8 cellular contexts compared by ENCODE assay signal in genomic region chr4:89226665-89227572, GRCh38.
A peak's percentile ranks its signal among the peaks of the same experiment; 100 is the strongest.
DNase-seq lines count a peak whose midpoint lies in the region; ATAC-seq, FAIRE-seq and TF ChIP-seq lines count a peak whose summit lies in the region.

No MANE protein-coding gene starts in this region.

- POLR2A ChIA-PET in A673 (lab: Charles Lee; ENCODE audit: low non-redundant PET) = no interaction called here

- H3K79me2 ChIP-seq in keratinocyte (ENCODE audit: control insufficient read depth, insufficient read depth, low read length) = no peaks in the 10 kb centered on the region

- ATAC-seq in GM18520 (IDR thresholded peaks at IDR 0.05; ENCODE audit: unreplicated experiment) (peak; percentile 70), HG03064 (IDR thresholded peaks at IDR 0.05; ENCODE audit: low read depth, unreplicated experiment) (peak; percentile 86)

- BruUV-seq in A673 (replicated peaks; lab: Mats Ljungman, UMichigan) = no TSS peak

- H3K9ac ChIP-seq in keratinocyte (ENCODE audit: control insufficient read depth, extremely low read depth, insufficient read depth, low read length) = peak overlapping the region; percentile 30

- peak overlapping the region; percentile 94 for H2AFZ ChIP-seq in keratinocyte (ENCODE audit: control insufficient read depth, low read length)

- H4K20me1 ChIP-seq in keratinocyte (ENCODE audit: control insufficient read depth, extremely low read depth, insufficient read depth, low read length) = no peaks in the 10 kb centered on the region

- peak; percentile 97 for FAIRE-seq in keratinocyte (lab: Jason Lieb, UNC)

- H3K36me3 ChIP-seq in A673 (ENCODE audit: insufficient read depth, low read length, poor library complexity, severe bottlenecking) (no peaks in the 10 kb centered on the region), keratinocyte (ENCODE audit: control insufficient read depth in 2 of 2, extremely low read depth in 1 of 2, insufficient read depth in 2 of 2, low read length in 2 of 2) (no peaks in the 10 kb centered on the region)

- DNase-seq in A673 (ENCODE audit: low spot score) (peak; percentile 59), NCI-H2196 (lab: John Stamatoyannopoulos, UW; ENCODE audit: unreplicated experiment) (peak; percentile 73), keratinocyte (ENCODE audit: low read depth, low spot score) (peak; percentile 7)
- peak; percentile 63 for DNase-seq in activated CD4-positive, CD25-positive, alpha-beta regulatory T cell treated with anti-CD3 and anti-CD28 coated beads, Interleukin-2, amount 50 U/mL, for 16 hours (ENCODE audit: low read depth, low spot score)
- DNase-seq in central memory CD4-positive, alpha-beta T cell = peak; percentile 67
- peak; percentile 45 to 54 (median 51) for DNase-seq in stimulated activated CD4-positive, alpha-beta T cell treated with anti-CD3 and anti-CD28 coated beads, Interleukin-1b, Interleukin-23, amount 100 ng/mL, for 24 hours (ENCODE audit: low read depth in 4 of 4, low spot score in 1 of 4)

- H3K27ac ChIP-seq in A673 (ENCODE audit: low read depth, low read length, poor library complexity, severe bottlenecking) (no peak overlapping the region), keratinocyte (ENCODE audit: control insufficient read depth, insufficient read depth, low read length) (peak overlapping the region; percentile 22)

- TF ChIP-seq CTCF in A673 (conservative IDR thresholded peaks at IDR 0.05; ENCODE audit: low read depth, low read length) (peak; percentile 62), keratinocyte (optimal IDR thresholded peaks at IDR 0.05 in 1 of 3, IDR thresholded peaks at IDR 0.05 in 1 of 3, conservative IDR thresholded peaks at IDR 0.05 in 1 of 3; ENCODE audit: extremely low read depth in 1 of 3, insufficient read depth in 2 of 3, low read length in 3 of 3) (peak; percentile 77 to 91 (median 85))

- peak overlapping the region; percentile 70 for H3K4me2 ChIP-seq in keratinocyte (ENCODE audit: control insufficient read depth, extremely low read depth, insufficient read depth, low read depth, low read length)

- CTCF ChIA-PET in A673 (lab: Charles Lee) = interaction anchor here (0.6 to 1.3 kb wide), 2 partner anchors 8 to 642 kb away, joined by 3 to 4 read pairs; no protein-coding TSS in a partner anchor

- H3K4me3 ChIP-seq in A673 (ENCODE audit: low read depth, low read length, poor library complexity, severe bottlenecking) (no peak overlapping the region), keratinocyte (ENCODE audit: control insufficient read depth in 2 of 3, extremely low read depth in 1 of 3, insufficient read depth in 2 of 3, low read depth in 1 of 3, low read length in 3 of 3) (peak overlapping the region in 2 of 3 experiments; percentile 50 to 53)

- H3K9me3 ChIP-seq in A673 (ENCODE audit: low read depth, low read length, poor library complexity, severe bottlenecking) (no peaks in the 10 kb centered on the region), keratinocyte (ENCODE audit: control insufficient read depth, low read depth, low read length) (no peaks in the 10 kb centered on the region)

- intact Hi-C loops in A673 (cut with micrococcal nuclease; ENCODE audit: unreplicated experiment) = loop anchor here (5.0 to 10.0 kb wide), 2 partner anchors 205 to 678 kb away; no protein-coding TSS in a partner anchor

- H3K4me1 ChIP-seq in A673 (ENCODE audit: insufficient read depth, low read length, poor library complexity, severe bottlenecking) (no peaks in the 10 kb centered on the region), keratinocyte (ENCODE audit: control insufficient read depth, extremely low read depth, insufficient read depth, low read length) (no peaks in the 10 kb centered on the region)

- H3K9me1 ChIP-seq in keratinocyte (ENCODE audit: control insufficient read depth, extremely low read depth, insufficient read depth, low read length) = no peaks in the 10 kb centered on the region

- dilution Hi-C loops in keratinocyte (cut with MboI; ENCODE audit: extremely low pct_ligation_motif_present, low sequenced_read_pairs) = no loop called here

- no peaks in the 10 kb centered on the region for H3K27me3 ChIP-seq in A673 (replicated peaks; ENCODE audit: insufficient read depth, low read depth, low read length, poor library complexity)
- H3K27me3 ChIP-seq in keratinocyte (ENCODE audit: control insufficient read depth, extremely low read depth, insufficient read depth, low read length) = no peaks in the 10 kb centered on the region

Comparison
In these comparisons a context has a peak if more than half of its experiments do, and no peak if none do; other contexts are left out.
1. DNase-seq: peak in every context shown above with its lines; median percentile 73 in NCI-H2196; 67 in central memory CD4-positive, alpha-beta T cell; 63 in activated CD4-positive, CD25-positive, alpha-beta regulatory T cell treated with anti-CD3 and anti-CD28 coated beads, Interleukin-2, amount 50 U/mL, for 16 hours; 59 in A673; 51 in stimulated activated CD4-positive, alpha-beta T cell treated with anti-CD3 and anti-CD28 coated beads, Interleukin-1b, Interleukin-23, amount 100 ng/mL, for 24 hours; 7 in keratinocyte.